In the genomic region with DNA sequence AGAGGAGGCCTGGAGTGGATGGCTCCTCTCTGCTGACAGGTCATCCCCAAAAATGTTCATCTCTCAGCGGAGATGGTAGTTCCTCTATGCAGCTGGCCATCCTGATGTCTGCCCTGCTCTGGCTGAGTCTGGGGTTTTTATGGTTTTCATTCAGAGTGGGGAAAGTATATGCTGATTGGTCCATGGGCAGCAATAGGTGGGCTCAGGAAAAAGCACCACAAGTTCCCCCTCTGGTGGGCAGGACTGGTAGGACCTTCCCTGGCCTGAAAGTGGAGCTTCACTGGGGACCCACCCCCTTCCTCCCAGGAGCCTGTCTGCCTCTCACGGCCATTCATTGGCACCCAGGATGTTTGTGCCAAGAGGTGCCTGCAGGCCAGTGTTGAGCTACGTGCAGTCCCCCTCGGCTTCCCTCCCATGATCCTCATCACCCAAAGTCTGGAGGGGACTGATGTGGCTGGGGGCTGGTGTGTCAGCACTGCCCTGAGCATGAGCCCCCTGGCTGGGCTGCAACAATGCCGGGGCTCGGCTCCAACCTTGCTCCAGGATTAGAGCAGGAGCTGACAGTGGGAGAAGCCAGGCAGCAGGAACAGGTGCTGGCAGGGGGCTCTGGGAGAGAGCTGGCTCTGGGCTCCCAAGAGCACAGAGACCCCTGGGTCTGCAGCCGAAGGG, we compare ENCODE assay signal across 10 cellular contexts. TPM values are rescaled to one million over a fixed set of nuclear protein-coding genes. Genes with fewer than 3 reads are reported as not detected.
DNase-seq lines count a peak whose midpoint lies in the region; TF ChIP-seq lines count a peak whose summit lies in the region.
"Had no signal": no experiment of that assay in that cellular context is flagged by ENCODE, and none has a peak within 500 bp of the region (broad histone marks: within the 10 kb centered on the region; RNA-seq: fewer than 3 reads in every experiment).

No MANE protein-coding gene starts in this region.

- peaks cover 12% of the 10 kb centered on the region for H3K4me1 Mint-ChIP-seq in nephron progenitor cell
- H3K4me1 Mint-ChIP-seq: CD4-positive, CD25-positive, alpha-beta regulatory T cell had no signal

- no peak overlapping the region for H3K4me3 ChIP-seq in MM.1S (ENCODE audit: low read length)
- H3K4me3 ChIP-seq in adrenal gland: no peak overlapping the region

- CTCF ChIA-PET in HEK293T (lab: Yijun Ruan, JAX): interaction anchor here (1.1 kb wide), 1 partner anchor 12 kb away, joined by 4 read pairs; no protein-coding TSS in a partner anchor

- H3K27me3 Mint-ChIP-seq in nephron progenitor cell (ENCODE audit: low read depth, poor library complexity): peaks cover 20% of the 10 kb centered on the region

- intact Hi-C loops in adrenal gland (cut with DNase I): loop anchor here in 1 of 2 donors (10.0 kb wide), 1 partner anchor 49 kb away; a partner anchor contains a TSS

- no peaks in the 10 kb centered on the region for H3K36me3 Mint-ChIP-seq in nephron progenitor cell (ENCODE audit: low read depth)
- H3K36me3 Mint-ChIP-seq: CD4-positive, CD25-positive, alpha-beta regulatory T cell had no signal

- POLR2A ChIA-PET in HEK293T (lab: Yijun Ruan, JAX): interaction anchor here (2.1 kb wide), 1 partner anchor 13 kb away, joined by 13 read pairs; a partner anchor contains a TSS

- TF ChIP-seq CTCF in MM.1S (IDR thresholded peaks at IDR 0.05; ENCODE audit: low read length) (peak; percentile 22; the same call in 1 of the 2 replicates), nephron progenitor cell (IDR thresholded peaks at IDR 0.05) (peak; percentile 68), adrenal gland (IDR thresholded peaks at IDR 0.05) (no peak)

- H3K9me2 ChIP-seq in MM.1S (replicated peaks; ENCODE audit: insufficient read depth, low read length): no peaks in the 10 kb centered on the region

- no peak overlapping the region for H3K4me2 ChIP-seq in MM.1S (ENCODE audit: low read depth, low read length)

- H3F3A ChIP-seq in MM.1S (ENCODE audit: insufficient read depth, low read length): no peaks in the 10 kb centered on the region

- H3K36me3 ChIP-seq in MM.1S (replicated peaks; ENCODE audit: insufficient read depth, low read length): no peaks in the 10 kb centered on the region
- H3K36me3 ChIP-seq in adrenal gland (replicated peaks in 1 of 2): no peaks in the 10 kb centered on the region

- H3K9me3 ChIP-seq in MM.1S (replicated peaks; ENCODE audit: insufficient read depth, low read length): no peaks in the 10 kb centered on the region
- H3K9me3 ChIP-seq in adrenal gland (replicated peaks in 1 of 3): no peaks in the 10 kb centered on the region

- H3K27ac Mint-ChIP-seq in nephron progenitor cell: no peak overlapping the region
- H3K27ac Mint-ChIP-seq: CD4-positive, CD25-positive, alpha-beta regulatory T cell had no signal

- H3K27ac ChIP-seq in MM.1S (ENCODE audit: low read length) (no peak overlapping the region), adrenal gland (no peak overlapping the region)

- H3K79me2 ChIP-seq in MM.1S (ENCODE audit: low read length): no peaks in the 10 kb centered on the region

- no peak overlapping the region for H3K4me3 Mint-ChIP-seq in nephron progenitor cell
- H3K4me3 Mint-ChIP-seq: CD4-positive, CD25-positive, alpha-beta regulatory T cell had no signal

- DNase-seq in NCI-H1694 (lab: John Stamatoyannopoulos, UW) (peak; percentile 12), NCI-H1694 treated with DMSO at 0.1 percent for 48 hours (lab: John Stamatoyannopoulos, UW) (no peak), MM.1S (no peak), cerebellar cortex (ENCODE audit: low spot score) (peak; percentile 47), nephron progenitor cell (peak; percentile 84), HEK293T (ENCODE audit: extremely low spot score) (no peak), HuH-7 (ENCODE audit: low spot score) (no peak), adrenal gland (no peak)
- DNase-seq: hypothalamus had no signal

- H3K9ac ChIP-seq in MM.1S (ENCODE audit: low read length): no peak overlapping the region

- H3K27me3 ChIP-seq in MM.1S (replicated peaks; ENCODE audit: insufficient read depth, low read length) (no peaks in the 10 kb centered on the region), adrenal gland (no peaks in the 10 kb centered on the region)

- no peak overlapping the region for H2AFZ ChIP-seq in MM.1S (ENCODE audit: low read length)

- 60 to 81% (median 77%) methylated on average over 2 to 7 of the region's 7 CpGs for WGBS in adrenal gland, 4 donors

- H4K20me1 ChIP-seq in MM.1S (ENCODE audit: insufficient read depth, low read length): no peaks in the 10 kb centered on the region

- TF ChIP-seq POLR2A in adrenal gland (IDR thresholded peaks at IDR 0.05): no peak

- H3K4me1 ChIP-seq in MM.1S (ENCODE audit: low read length) (no peaks in the 10 kb centered on the region), adrenal gland (replicated peaks in 1 of 2) (no peaks in the 10 kb centered on the region)

- H3K9me3 Mint-ChIP-seq in nephron progenitor cell: peaks cover 4% of the 10 kb centered on the region

TF ChIP-seq in HEK293T, 16 proteins besides CTCF, POLR2A, EP300 and RAD21:
- TF ChIP-seq ELF4 (IDR thresholded peaks at IDR 0.05) (no peak), NFRKB (IDR thresholded peaks at IDR 0.05) (no peak), BHLHE40 (IDR thresholded peaks at IDR 0.05; ENCODE audit: borderline replicate concordance) (no peak), LEF1 (IDR thresholded peaks at IDR 0.05; ENCODE audit: borderline replicate concordance) (no peak), FOXK2 (IDR thresholded peaks at IDR 0.05) (no peak), L3MBTL2 (conservative IDR thresholded peaks at IDR 0.05) (no peak), ARNT (IDR thresholded peaks at IDR 0.05) (no peak), SP1 (IDR thresholded peaks at IDR 0.05) (no peak), TARDBP (IDR thresholded peaks at IDR 0.05) (no peak), FOXM1 (IDR thresholded peaks at IDR 0.05; ENCODE audit: borderline replicate concordance) (no peak)
- TF ChIP-seq, protein P1, sequence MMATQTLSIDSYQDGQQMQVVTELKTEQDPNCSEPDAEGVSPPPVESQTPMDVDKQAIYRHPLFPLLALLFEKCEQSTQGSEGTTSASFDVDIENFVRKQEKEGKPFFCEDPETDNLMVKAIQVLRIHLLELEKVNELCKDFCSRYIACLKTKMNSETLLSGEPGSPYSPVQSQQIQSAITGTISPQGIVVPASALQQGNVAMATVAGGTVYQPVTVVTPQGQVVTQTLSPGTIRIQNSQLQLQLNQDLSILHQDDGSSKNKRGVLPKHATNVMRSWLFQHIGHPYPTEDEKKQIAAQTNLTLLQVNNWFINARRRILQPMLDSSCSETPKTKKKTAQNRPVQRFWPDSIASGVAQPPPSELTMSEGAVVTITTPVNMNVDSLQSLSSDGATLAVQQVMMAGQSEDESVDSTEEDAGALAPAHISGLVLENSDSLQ (IDR thresholded peaks at IDR 0.05): no peak

RNA-seq across cellular contexts. Expression of a gene that starts 13.1 kb away (rescaled TPM):
- 10 to 100 TPM; 38.8 to 87.1 (median 54.3) TPM for total RNA-seq in adrenal gland
- polyA plus RNA-seq in adrenal gland: 10 to 100 TPM in 2 of 3 donors, 1 to 10 TPM in 1; 9.9 to 63.7 (median 18.9) TPM

RNA-seq across cellular contexts. Expression of a gene that starts 51.5 kb away (rescaled TPM):
- total RNA-seq in adrenal gland: 10 to 100 TPM in 1 of 8 donors, 1 to 10 TPM in 7; 4.9 to 10.6 (median 6.9) TPM
- 1 to 10 TPM; 1.5 to 3.8 (median 1.9) TPM for polyA plus RNA-seq in adrenal gland

Comparison
In these comparisons a context has a peak if more than half of its experiments do, and no peak if none do; other contexts are left out.
1. DNase-seq: peak in NCI-H1694 (single experiment), cerebellar cortex (single experiment) and nephron progenitor cell (single experiment); none in NCI-H1694 treated with DMSO at 0.1 percent for 48 hours (single experiment), MM.1S (single experiment), HEK293T (single experiment), HuH-7 (single experiment) and adrenal gland (0 of 7).
2. CTCF ChIP-seq: peak in MM.1S (single experiment) and nephron progenitor cell (single experiment); none in adrenal gland (0 of 6).